ENCODE assay signal across 17 cellular contexts in the genomic region with DNA sequence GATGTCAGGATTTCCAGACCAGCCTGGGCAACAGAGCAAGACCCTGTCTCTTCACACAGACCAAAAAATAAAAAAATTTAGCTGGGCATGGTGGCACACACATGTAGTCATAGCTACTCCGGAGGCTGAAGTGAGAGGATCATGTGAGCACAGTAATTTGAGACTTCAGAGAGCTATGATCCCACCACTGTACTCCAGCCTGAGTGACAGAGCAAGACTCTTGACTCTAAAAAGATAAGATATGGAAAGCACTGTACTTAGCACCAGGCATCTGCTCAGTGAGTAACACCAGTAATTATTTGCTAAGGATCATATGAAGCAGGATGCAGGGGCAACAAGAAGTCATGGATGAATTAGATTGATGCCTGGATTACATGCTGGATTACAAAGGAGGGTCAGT.
DNase-seq lines count a peak whose midpoint lies in the region; ATAC-seq lines count a peak whose summit lies in the region.
"Had no signal": no experiment of that assay in that cellular context is flagged by ENCODE, and none has a peak within 500 bp of the region (broad histone marks: within the 10 kb centered on the region; RNA-seq: fewer than 3 reads in every experiment).

No MANE protein-coding gene starts in this region.

- peaks cover 31% of the 10 kb centered on the region for H3K4me1 ChIP-seq in thymus (ENCODE audit: control insufficient read depth, insufficient read depth, low read length)
- H3K4me1 ChIP-seq: BLaER1, Caco-2 had no signal

- peaks cover 5% of the 10 kb centered on the region for H3K36me3 ChIP-seq in thymus (ENCODE audit: control insufficient read depth, insufficient read depth)
- H3K36me3 ChIP-seq: BLaER1 had no signal

- ATAC-seq in HG02571 (IDR thresholded peaks at IDR 0.05; ENCODE audit: unreplicated experiment) = no peak
- ATAC-seq: CD8-positive, alpha-beta T cell; HCT116 had no signal

- no peaks in the 10 kb centered on the region for H3K9me3 ChIP-seq in thymus (ENCODE audit: control insufficient read depth)
- H3K9me3 ChIP-seq: Caco-2 had no signal

- H3K27me3 ChIP-seq in thymus (ENCODE audit: control insufficient read depth, insufficient read depth) = no peaks in the 10 kb centered on the region
- H3K27me3 ChIP-seq: BLaER1 had no signal

- peak overlapping the region; percentile 12 for H3K27ac ChIP-seq in thymus (ENCODE audit: low read depth)
- H3K27ac ChIP-seq: 22Rv1, BLaER1, C4-2B, GM23248 had no signal

- peak; percentile 14 for DNase-seq in DMS 273 (lab: John Stamatoyannopoulos, UW; ENCODE audit: unreplicated experiment)
- no peak for DNase-seq in DMS 273 treated with DMSO at 0.1 percent for 48 hours (lab: John Stamatoyannopoulos, UW)
- peak; percentile 29 for DNase-seq in NCI-H82 (lab: John Stamatoyannopoulos, UW)
- no peak for DNase-seq in NCI-H82 treated with DMSO at 0.1 percent for 48 hours (lab: John Stamatoyannopoulos, UW; ENCODE audit: unreplicated experiment)
- DNase-seq: Caco-2; CD4-positive, CD25-positive, alpha-beta regulatory T cell; CD8-positive, alpha-beta T cell; DMS53; DMS79 treated with DMSO at 0.1 percent for 48 hours; GM23248; H9 had no signal

- H3K4me3 ChIP-seq in thymus (ENCODE audit: low read length) = no peak overlapping the region
- H3K4me3 ChIP-seq: BLaER1, GM23248 had no signal

- WGBS in thymus = 97% methylated on average over 1 of the region's 1 CpG

Comparison
In these comparisons a context has a peak if more than half of its experiments do, and no peak if none do; other contexts are left out.
1. DNase-seq: peak in DMS 273 (single experiment) and NCI-H82 (single experiment); none in DMS 273 treated with DMSO at 0.1 percent for 48 hours (single experiment) and NCI-H82 treated with DMSO at 0.1 percent for 48 hours (single experiment).